Comparison of ENCODE assay signal across 18 cellular contexts in the genomic region with DNA sequence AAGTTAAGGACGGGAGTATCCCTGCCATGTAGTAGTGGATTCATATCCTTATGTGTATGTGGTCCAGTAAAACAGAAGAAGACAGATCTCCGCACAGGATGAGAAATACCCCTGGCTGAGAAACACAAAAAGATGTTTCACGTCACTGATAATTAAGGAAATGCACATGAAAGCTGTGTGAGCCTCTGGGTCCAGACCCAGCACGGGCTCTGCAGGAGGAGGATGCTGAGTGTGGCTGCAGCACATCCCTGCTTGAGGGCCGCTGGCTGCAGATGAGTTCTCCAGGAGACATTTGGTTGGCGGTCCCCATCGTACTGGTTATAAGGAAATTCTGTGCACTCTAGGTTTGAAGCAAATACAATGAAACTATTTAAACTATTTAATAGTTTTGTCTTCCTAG. TPM values are rescaled to one million over a fixed set of nuclear protein-coding genes. Genes with fewer than 3 reads are reported as not detected.
A peak's percentile ranks its signal among the peaks of the same experiment; 100 is the strongest.
DNase-seq lines count a peak whose midpoint lies in the region; ATAC-seq and TF ChIP-seq lines count a peak whose summit lies in the region.
"Had no signal": no experiment of that assay in that cellular context is flagged by ENCODE, and none has a peak within 500 bp of the region (broad histone marks: within the 10 kb centered on the region; RNA-seq: fewer than 3 reads in every experiment).

No MANE protein-coding gene starts in this region.

- H3K4me1 Mint-ChIP-seq in CD4-positive, alpha-beta T cell (ENCODE audit: low read depth), result peaks cover 73% of the 10 kb centered on the region

- H3K9me2 ChIP-seq in SK-N-SH, result no peaks in the 10 kb centered on the region

- H3K27ac Mint-ChIP-seq in CD4-positive, alpha-beta T cell, result peak overlapping the region; percentile 47
- H3K27ac Mint-ChIP-seq: activated T-helper 17 cell treated with anti-CD3 and anti-CD28 coated beads, Interleukin-2, amount 50 U/mL, for 72 hours; effector memory CD8-positive, alpha-beta T cell had no signal

- peak overlapping the region; percentile 3 for H3K4me3 Mint-ChIP-seq in CD4-positive, alpha-beta T cell
- H3K4me3 Mint-ChIP-seq: activated T-helper 17 cell treated with anti-CD3 and anti-CD28 coated beads, Interleukin-2, amount 50 U/mL, for 72 hours; effector memory CD8-positive, alpha-beta T cell had no signal

- H3K27me3 Mint-ChIP-seq in CD4-positive, alpha-beta T cell, result no peaks in the 10 kb centered on the region
- H3K27me3 Mint-ChIP-seq: activated T-helper 17 cell treated with anti-CD3 and anti-CD28 coated beads, Interleukin-2, amount 50 U/mL, for 72 hours; effector memory CD8-positive, alpha-beta T cell had no signal

- H3K4me2 ChIP-seq in SK-N-SH (no peak overlapping the region), skeletal muscle satellite cell (ENCODE audit: low read length) (peak overlapping the region; percentile 77)

- H3F3A ChIP-seq in SK-N-SH (replicated peaks; ENCODE audit: insufficient read depth), result peaks cover 7% of the 10 kb centered on the region

- H3K27me3 ChIP-seq in CD4-positive, alpha-beta T cell (ENCODE audit: control insufficient read depth, insufficient read depth, low read length), result no peaks in the 10 kb centered on the region
- H3K27me3 ChIP-seq in SK-N-SH (ENCODE audit: insufficient read depth) (no peaks in the 10 kb centered on the region), left ventricle myocardium inferior (ENCODE audit: low read depth) (no peaks in the 10 kb centered on the region), skeletal muscle satellite cell (ENCODE audit: control insufficient read depth, insufficient read depth, low read length) (no peaks in the 10 kb centered on the region)

- no peak overlapping the region for H3K9ac ChIP-seq in SK-N-SH
- H3K9ac ChIP-seq in skeletal muscle satellite cell (ENCODE audit: low read depth, low read length), result peak overlapping the region; percentile 62

- H3K4me1 ChIP-seq in SK-N-SH (ENCODE audit: control insufficient read depth in 1 of 2, insufficient read depth in 2 of 2, low read depth in 1 of 2, low read length in 1 of 2) (peaks cover 31 to 35% of the 10 kb centered on the region in 2 experiments; a peak in 3 of 4 replicates), left ventricle myocardium inferior (peaks cover 99% of the 10 kb centered on the region), skeletal muscle satellite cell (ENCODE audit: control insufficient read depth, insufficient read depth, low read length) (peaks cover 40% of the 10 kb centered on the region)
- H3K4me1 ChIP-seq: BE2C had no signal

- H3K36me3 Mint-ChIP-seq in CD4-positive, alpha-beta T cell (ENCODE audit: low read depth), result peaks cover 61% of the 10 kb centered on the region

- peaks cover 2 to 19% of the 10 kb centered on the region in 2 experiments for H3K36me3 ChIP-seq in SK-N-SH (replicated peaks in 1 of 2; ENCODE audit: control insufficient read depth in 1 of 2, insufficient read depth in 2 of 2, low read length in 1 of 2)
- H3K36me3 ChIP-seq in left ventricle myocardium inferior, result no peaks in the 10 kb centered on the region
- peaks cover 10% of the 10 kb centered on the region for H3K36me3 ChIP-seq in skeletal muscle satellite cell (ENCODE audit: insufficient read depth, low read length)

- peak in 1 of 2 experiments; percentile 13; a peak in 1 of 4 replicates for TF ChIP-seq EP300 in SK-N-SH (IDR thresholded peaks at IDR 0.05; ENCODE audit: borderline replicate concordance in 1 of 2, low read depth in 1 of 2, low read length in 1 of 2)

- no peaks in the 10 kb centered on the region for H3K9me3 Mint-ChIP-seq in CD4-positive, alpha-beta T cell
- H3K9me3 Mint-ChIP-seq: activated T-helper 17 cell treated with anti-CD3 and anti-CD28 coated beads, Interleukin-2, amount 50 U/mL, for 72 hours; effector memory CD8-positive, alpha-beta T cell had no signal

- no peak overlapping the region for H3K27ac ChIP-seq in CD4-positive, alpha-beta T cell (ENCODE audit: low read depth, low read length)
- H3K27ac ChIP-seq in SK-N-SH (ENCODE audit: low read depth in 2 of 2, low read length in 1 of 2), result peak overlapping the region in 1 of 2 experiments; percentile 5; a peak in 2 of 4 replicates
- H3K27ac ChIP-seq in left ventricle myocardium inferior (replicated peaks), result peak overlapping the region; percentile 95

- DNase-seq in CD4-positive, alpha-beta T cell, result no peak
- DNase-seq in SK-N-SH (peak; percentile 77), left ventricle myocardium inferior (no peak), iPS-NIHi7 (ENCODE audit: extremely low spot score) (no peak), GM19240 (ENCODE audit: insufficient read length, low spot score) (no peak), T-helper 1 cell (no peak)
- DNase-seq: activated CD4-positive, alpha-beta T cell treated with anti-CD3 and anti-CD28 coated beads, Interleukin-2, amount 50 U/mL, for 1 hour; BE2C; effector memory CD8-positive, alpha-beta T cell; head of caudate nucleus; NCI-H146; NCI-H510A treated with DMSO at 0.1 percent for 48 hours; PC-3; stimulated activated CD4-positive, alpha-beta T cell treated with anti-CD3 and anti-CD28 coated beads, Interleukin-15, amount 100 ng/mL, for 24 hours had no signal

- TF ChIP-seq CTCF in CD4-positive, alpha-beta T cell (IDR thresholded peaks at IDR 0.05), result no peak
- TF ChIP-seq CTCF in SK-N-SH (IDR thresholded peaks at IDR 0.05), result no peak
- TF ChIP-seq CTCF in left ventricle myocardium inferior (IDR thresholded peaks at IDR 0.05; ENCODE audit: borderline replicate concordance), result no peak

- WGBS in SK-N-SH (ENCODE audit: low lambda C conversion rate), result 84% methylated on average over 7 of the region's 7 CpGs

- peaks cover 53% of the 10 kb centered on the region for H4K20me1 ChIP-seq in SK-N-SH (ENCODE audit: insufficient read depth)

- no peak for TF ChIP-seq RAD21 in SK-N-SH (IDR thresholded peaks at IDR 0.05; ENCODE audit: low read length)

- CTCF ChIA-PET in CD4-positive, alpha-beta T cell (lab: Charles Lee), result no interaction called here
- CTCF ChIA-PET in SK-N-SH (lab: Yijun Ruan, JAX), result interaction anchor here (0.7 to 3.9 kb wide), 6 partner anchors 9 to 134 kb away, joined by 3 to 31 read pairs (median 4); a partner anchor contains a TSS

- H3K9me3 ChIP-seq in CD4-positive, alpha-beta T cell (ENCODE audit: control insufficient read depth, low read length), result no peaks in the 10 kb centered on the region
- no peaks in the 10 kb centered on the region for H3K9me3 ChIP-seq in SK-N-SH
- H3K9me3 ChIP-seq in left ventricle myocardium inferior (replicated peaks), result no peaks in the 10 kb centered on the region
- H3K9me3 ChIP-seq in skeletal muscle satellite cell (replicated peaks; ENCODE audit: low read length), result no peaks in the 10 kb centered on the region
- H3K9me3 ChIP-seq: BE2C had no signal

- H2AFZ ChIP-seq in SK-N-SH (ENCODE audit: low read depth), result no peak overlapping the region

- peaks cover 100% of the 10 kb centered on the region for H3K79me2 ChIP-seq in SK-N-SH (ENCODE audit: insufficient read depth)

- POLR2A ChIA-PET in CD4-positive, alpha-beta T cell (lab: Charles Lee), result no interaction called here
- POLR2A ChIA-PET in SK-N-SH (lab: Yijun Ruan, JAX), result interaction anchor here (1.1 to 1.2 kb wide), 2 partner anchors 43 to 53 kb away, joined by 4 to 6 read pairs; a partner anchor contains a TSS

- ATAC-seq in CD4-positive, alpha-beta T cell (ENCODE audit: poor library complexity), result no peak
- no peak for ATAC-seq in GM18511 (IDR thresholded peaks at IDR 0.05; ENCODE audit: unreplicated experiment)
- ATAC-seq: activated T-helper 17 cell treated with anti-CD3 and anti-CD28 coated beads, Interleukin-2, amount 50 U/mL, for 72 hours; effector memory CD8-positive, alpha-beta T cell; PC-3 had no signal

- H3K4me3 ChIP-seq in SK-N-SH (ENCODE audit: low read depth in 2 of 2, low read length in 1 of 2) (no peak overlapping the region), left ventricle myocardium inferior (no peak overlapping the region), skeletal muscle satellite cell (ENCODE audit: low read length) (peak overlapping the region; percentile 49)
- H3K4me3 ChIP-seq: K562 had no signal

- intact Hi-C loops in CD4-positive, alpha-beta T cell (cut with DNase I, micrococcal nuclease), result no loop called here
- intact Hi-C loops in left ventricle myocardium inferior (cut with micrococcal nuclease), result no loop called here

TF ChIP-seq in SK-N-SH, 30 proteins besides CTCF, POLR2A, EP300 and RAD21:
- TF ChIP-seq, protein P1, sequence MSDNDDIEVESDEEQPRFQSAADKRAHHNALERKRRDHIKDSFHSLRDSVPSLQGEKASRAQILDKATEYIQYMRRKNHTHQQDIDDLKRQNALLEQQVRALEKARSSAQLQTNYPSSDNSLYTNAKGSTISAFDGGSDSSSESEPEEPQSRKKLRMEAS (IDR thresholded peaks at IDR 0.05; ENCODE audit: low read depth), result no peak
- TF ChIP-seq RCOR1 (IDR thresholded peaks at IDR 0.05; ENCODE audit: low read length), result no peak
- no peak for TF ChIP-seq CHD2 (IDR thresholded peaks at IDR 0.05; ENCODE audit: low read length, partially characterized antibody)
- no peak for TF ChIP-seq EZH2phosphoT487 (IDR thresholded peaks at IDR 0.05; ENCODE audit: borderline replicate concordance, low read depth)
- TF ChIP-seq, protein P2, sequence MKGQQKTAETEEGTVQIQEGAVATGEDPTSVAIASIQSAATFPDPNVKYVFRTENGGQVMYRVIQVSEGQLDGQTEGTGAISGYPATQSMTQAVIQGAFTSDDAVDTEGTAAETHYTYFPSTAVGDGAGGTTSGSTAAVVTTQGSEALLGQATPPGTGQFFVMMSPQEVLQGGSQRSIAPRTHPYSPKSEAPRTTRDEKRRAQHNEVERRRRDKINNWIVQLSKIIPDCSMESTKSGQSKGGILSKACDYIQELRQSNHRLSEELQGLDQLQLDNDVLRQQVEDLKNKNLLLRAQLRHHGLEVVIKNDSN (IDR thresholded peaks at IDR 0.05; ENCODE audit: borderline replicate concordance, low read depth), result no peak
- TF ChIP-seq MXI1 (IDR thresholded peaks at IDR 0.05; ENCODE audit: low read depth, low read length), result no peak

RNA-seq across cellular contexts. Expression of a gene that starts 8.2 kb away (rescaled TPM):
- total RNA-seq in CD4-positive, alpha-beta T cell, result 100 to 1,000 TPM; 104 to 108 TPM
- 369 and 560 TPM in 2 replicates for polyA plus RNA-seq in SK-N-SH (2012; rRNA removed)
- polyA plus RNA-seq in SK-N-SH (2012; cell fraction: cytosol; rRNA removed), result 137 and 282 TPM in 2 replicates
- polyA plus RNA-seq in SK-N-SH (2012; cell fraction: nucleus; rRNA removed), result 1,170 and 1,470 TPM in 2 replicates
- 183 TPM for total RNA-seq in left ventricle myocardium inferior
- total RNA-seq in skeletal muscle satellite cell (2012; rRNA removed), result 91.3 and 91.5 TPM in 2 replicates

RNA-seq across cellular contexts. Expression of a gene that starts 52.2 kb away (rescaled TPM):
- total RNA-seq in CD4-positive, alpha-beta T cell, result 10 to 100 TPM; 84.4 to 96.4 TPM
- polyA plus RNA-seq in SK-N-SH (2012; rRNA removed), result 63.1 and 65.4 TPM in 2 replicates
- 20.4 and 32.7 TPM in 2 replicates for polyA plus RNA-seq in SK-N-SH (2012; cell fraction: cytosol; rRNA removed)
- 341 and 380 TPM in 2 replicates for polyA plus RNA-seq in SK-N-SH (2012; cell fraction: nucleus; rRNA removed)
- 22.9 TPM for total RNA-seq in left ventricle myocardium inferior
- total RNA-seq in skeletal muscle satellite cell (2012; rRNA removed), result 16.7 and 17.5 TPM in 2 replicates
